ENCODE assay signal across 9 cellular contexts in genomic region chr1:168234846-168235547, GRCh38. TPM values are rescaled to one million over a fixed set of nuclear protein-coding genes. Genes with fewer than 3 reads are reported as not detected.
DNase-seq lines count a peak whose midpoint lies in the region; ATAC-seq and TF ChIP-seq lines count a peak whose summit lies in the region.
"Had no signal": no experiment of that assay in that cellular context is flagged by ENCODE, and none has a peak within 500 bp of the region (broad histone marks: within the 10 kb centered on the region; RNA-seq: fewer than 3 reads in every experiment).

No MANE protein-coding gene starts in this region.

- H3K27me3 Mint-ChIP-seq in CD14-positive monocyte (ENCODE audit: low read depth in 3 of 3), result no peaks in the 10 kb centered on the region
- H3K27me3 Mint-ChIP-seq in activated T-helper 1 cell treated with anti-CD3 and anti-CD28 coated beads, Interleukin-12 subunit alpha, Interleukin-12 subunit beta, Interleukin-2, Interleukin-4 antibody, amounts not matched to agents 30 ng/mL and 10 ng/mL and 1 ng/mL, durations not matched to agents 14 hours and 24 hours and 36 hours (ENCODE audit: insufficient read depth), result no peaks in the 10 kb centered on the region

- peaks cover 23% of the 10 kb centered on the region for H3K4me1 ChIP-seq in cardiac muscle cell (ENCODE audit: low read depth)

- H3K9me3 Mint-ChIP-seq in CD14-positive monocyte, result no peaks in the 10 kb centered on the region
- no peaks in the 10 kb centered on the region for H3K9me3 Mint-ChIP-seq in activated T-helper 1 cell treated with anti-CD3 and anti-CD28 coated beads, Interleukin-12 subunit alpha, Interleukin-12 subunit beta, Interleukin-2, Interleukin-4 antibody, amounts not matched to agents 30 ng/mL and 10 ng/mL and 1 ng/mL, durations not matched to agents 14 hours and 24 hours and 36 hours

- H3K36me3 Mint-ChIP-seq in CD14-positive monocyte, result peaks cover 85 to 96% of the 10 kb centered on the region in 2 donors
- H3K36me3 Mint-ChIP-seq in activated T-helper 1 cell treated with anti-CD3 and anti-CD28 coated beads, Interleukin-12 subunit alpha, Interleukin-12 subunit beta, Interleukin-2, Interleukin-4 antibody, amounts not matched to agents 30 ng/mL and 10 ng/mL and 1 ng/mL, durations not matched to agents 14 hours and 24 hours and 36 hours (ENCODE audit: low read depth), result peaks cover 67% of the 10 kb centered on the region

- ATAC-seq in GM18519 (IDR thresholded peaks at IDR 0.05; ENCODE audit: low FRiP score, unreplicated experiment), result peak; percentile 70
- peak; percentile 78 for ATAC-seq in HG03095 (IDR thresholded peaks at IDR 0.05; ENCODE audit: unreplicated experiment)
- ATAC-seq in GM18520 (IDR thresholded peaks at IDR 0.05; ENCODE audit: unreplicated experiment), result no peak

- TF ChIP-seq CTCF in CD14-positive monocyte (IDR thresholded peaks at IDR 0.05), result peak; percentile 65
- peak; percentile 73 for TF ChIP-seq CTCF in cardiac muscle cell (IDR thresholded peaks at IDR 0.05; ENCODE audit: low read depth, low read length)

- H3K9me3 ChIP-seq in cardiac muscle cell (ENCODE audit: low read depth), result no peaks in the 10 kb centered on the region

- peaks cover 22% of the 10 kb centered on the region for H3K36me3 ChIP-seq in cardiac muscle cell

- no peaks in the 10 kb centered on the region for H3K27me3 ChIP-seq in cardiac muscle cell

- DNase-seq in CD14-positive monocyte (ENCODE audit: low spot score), result no peak
- DNase-seq in NCI-H526 treated with DMSO at 0.1 percent for 48 hours (lab: John Stamatoyannopoulos, UW), result peak; percentile 36
- DNase-seq in activated T-helper 1 cell treated with anti-CD3 and anti-CD28 coated beads, Interleukin-12 subunit alpha, Interleukin-12 subunit beta, Interleukin-2, Interleukin-4 antibody, amounts not matched to agents 30 ng/mL and 10 ng/mL and 1 ng/mL, durations not matched to agents 14 hours and 24 hours and 36 hours (ENCODE audit: low spot score), result peak; percentile 39
- DNase-seq in cardiac muscle cell (ENCODE audit: low read depth in 1 of 2, low spot score in 1 of 2), result peak; percentile 65 to 72
- DNase-seq in stimulated activated CD4-positive, alpha-beta T cell treated with anti-CD3 and anti-CD28 coated beads, Interleukin-2, amount 100 ng/mL, for 48 hours, result peak; percentile 23 to 27

- no peak overlapping the region for H3K4me3 ChIP-seq in cardiac muscle cell
- H3K4me3 ChIP-seq: SK-N-MC had no signal

- peak overlapping the region; percentile 42 for H3K27ac ChIP-seq in cardiac muscle cell
- H3K27ac ChIP-seq: SK-N-MC had no signal

- peaks cover 8% of the 10 kb centered on the region for H3K4me1 Mint-ChIP-seq in CD14-positive monocyte
- H3K4me1 Mint-ChIP-seq in activated T-helper 1 cell treated with anti-CD3 and anti-CD28 coated beads, Interleukin-12 subunit alpha, Interleukin-12 subunit beta, Interleukin-2, Interleukin-4 antibody, amounts not matched to agents 30 ng/mL and 10 ng/mL and 1 ng/mL, durations not matched to agents 14 hours and 24 hours and 36 hours (ENCODE audit: low read depth), result peaks cover 76% of the 10 kb centered on the region

- H3K4me3 Mint-ChIP-seq in CD14-positive monocyte, result no peak overlapping the region
- H3K4me3 Mint-ChIP-seq in activated T-helper 1 cell treated with anti-CD3 and anti-CD28 coated beads, Interleukin-12 subunit alpha, Interleukin-12 subunit beta, Interleukin-2, Interleukin-4 antibody, amounts not matched to agents 30 ng/mL and 10 ng/mL and 1 ng/mL, durations not matched to agents 14 hours and 24 hours and 36 hours, result peak overlapping the region; percentile 37

- intact Hi-C loops in CD14-positive monocyte (cut with micrococcal nuclease), result no loop called here
- intact Hi-C loops in activated T-helper 1 cell treated with anti-CD3 and anti-CD28 coated beads, Interleukin-12 subunit alpha, Interleukin-12 subunit beta, Interleukin-2, Interleukin-4 antibody, amounts not matched to agents 30 ng/mL and 10 ng/mL and 1 ng/mL, durations not matched to agents 14 hours and 24 hours and 36 hours (cut with micrococcal nuclease), result loop anchor here (1.0 to 10.0 kb wide), 8 partner anchors 87 to 1560 kb away; partner anchors contain the start of genes BLZF1, F5, METTL18 and NME7

- peak overlapping the region in 1 of 7 donors; percentile 51 for H3K27ac Mint-ChIP-seq in CD14-positive monocyte
- peak overlapping the region; percentile 82 for H3K27ac Mint-ChIP-seq in activated T-helper 1 cell treated with anti-CD3 and anti-CD28 coated beads, Interleukin-12 subunit alpha, Interleukin-12 subunit beta, Interleukin-2, Interleukin-4 antibody, amounts not matched to agents 30 ng/mL and 10 ng/mL and 1 ng/mL, durations not matched to agents 14 hours and 24 hours and 36 hours

RNA-seq across cellular contexts. Expression of gene SFT2D2, which starts 9.2 kb away (rescaled TPM):
- polyA plus RNA-seq in CD14-positive monocyte, result 10 to 100 TPM; 34.9 to 46.6 TPM
- 71.1 and 76.5 TPM in 2 replicates for total RNA-seq in activated T-helper 1 cell treated with anti-CD3 and anti-CD28 coated beads, Interleukin-12 subunit alpha, Interleukin-12 subunit beta, Interleukin-2, Interleukin-4 antibody, amounts not matched to agents 30 ng/mL and 10 ng/mL and 1 ng/mL, durations not matched to agents 14 hours and 24 hours and 36 hours
- 12.0 and 20.7 TPM in 2 replicates for total RNA-seq in cardiac muscle cell
- 25.6 and 32.7 TPM in 2 replicates for polyA plus RNA-seq in cardiac muscle cell

RNA-seq across cellular contexts. Expression of gene TBX19, which starts 45.7 kb away (rescaled TPM):
- polyA plus RNA-seq in CD14-positive monocyte, result 1 to 10 TPM in 1 of 2 donors, under 1 TPM in 1; 0.65 to 1.6 TPM
- total RNA-seq in activated T-helper 1 cell treated with anti-CD3 and anti-CD28 coated beads, Interleukin-12 subunit alpha, Interleukin-12 subunit beta, Interleukin-2, Interleukin-4 antibody, amounts not matched to agents 30 ng/mL and 10 ng/mL and 1 ng/mL, durations not matched to agents 14 hours and 24 hours and 36 hours, result 2.0 and 2.5 TPM in 2 replicates
- 1.4 and 1.5 TPM in 2 replicates for total RNA-seq in cardiac muscle cell
- 1.6 and 1.7 TPM in 2 replicates for polyA plus RNA-seq in cardiac muscle cell

RNA-seq across cellular contexts. Expression of gene TIPRL, which starts 56.2 kb away (rescaled TPM):
- polyA plus RNA-seq in CD14-positive monocyte (10 to 100 TPM; 30.2 to 35.0 TPM), cardiac muscle cell (44.0 and 57.3 TPM in 2 replicates)
- 42.8 and 45.7 TPM in 2 replicates for total RNA-seq in activated T-helper 1 cell treated with anti-CD3 and anti-CD28 coated beads, Interleukin-12 subunit alpha, Interleukin-12 subunit beta, Interleukin-2, Interleukin-4 antibody, amounts not matched to agents 30 ng/mL and 10 ng/mL and 1 ng/mL, durations not matched to agents 14 hours and 24 hours and 36 hours
- total RNA-seq in cardiac muscle cell, result 26.7 and 35.1 TPM in 2 replicates
